ENCODE assay signal across 8 cellular contexts in genomic region chr9:101486693-101487442, GRCh38. TPM values are rescaled to one million over a fixed set of nuclear protein-coding genes. Genes with fewer than 3 reads are reported as not detected.
DNase-seq lines count a peak whose midpoint lies in the region; ATAC-seq, FAIRE-seq and TF ChIP-seq lines count a peak whose summit lies in the region.

No MANE protein-coding gene starts in this region.

- POLR2A ChIA-PET in activated CD4-positive, alpha-beta T cell treated with anti-CD3 and anti-CD28 coated beads, Interleukin-2, amount 10 ng/mL, durations not matched to agents 7 days and 5 days (lab: Charles Lee): no interaction called here

- no peak for FAIRE-seq in pancreas (lab: Jason Lieb, UNC)

- TF ChIP-seq CTCF in heart right ventricle (IDR thresholded peaks at IDR 0.05): peak in 6 of 9 donors; percentile 12 to 45 (median 26)
- TF ChIP-seq CTCF in pancreas (IDR thresholded peaks at IDR 0.05): no peak

- H3K9me3 Mint-ChIP-seq in activated CD4-positive, alpha-beta T cell treated with anti-CD3 and anti-CD28 coated beads, Interleukin-2, amount 10 ng/mL, durations not matched to agents 7 days and 5 days: no peaks in the 10 kb centered on the region

- H3K4me3 Mint-ChIP-seq in activated CD4-positive, alpha-beta T cell treated with anti-CD3 and anti-CD28 coated beads, Interleukin-2, amount 10 ng/mL, durations not matched to agents 7 days and 5 days: no peak overlapping the region

- H3K27me3 ChIP-seq in heart right ventricle (peaks cover 0 to 46% (median 0%) of the 10 kb centered on the region in 7 donors), pancreas (no peaks in the 10 kb centered on the region)

- no peaks in the 10 kb centered on the region for H3K36me3 Mint-ChIP-seq in activated CD4-positive, alpha-beta T cell treated with anti-CD3 and anti-CD28 coated beads, Interleukin-2, amount 10 ng/mL, durations not matched to agents 7 days and 5 days (ENCODE audit: low read depth)

- DNase-seq in GM03348 (ENCODE audit: low spot score): peak; percentile 62
- peak; percentile 85 for DNase-seq in NCI-H2107 treated with DMSO at 0.1 percent for 48 hours (lab: John Stamatoyannopoulos, UW; ENCODE audit: unreplicated experiment)
- DNase-seq in amniotic stem cell (lab: John Stamatoyannopoulos, UW): peak; percentile 67
- peak; percentile 36 to 60 for DNase-seq in heart right ventricle
- DNase-seq in pancreas: peak; percentile 61 to 89 (median 72)
- no peak for DNase-seq in activated CD4-positive, alpha-beta T cell treated with anti-CD3 and anti-CD28 coated beads, Interleukin-2, amount 10 ng/mL, durations not matched to agents 7 days and 5 days

- ATAC-seq in heart right ventricle (peak; percentile 81 to 95 (median 86)), pancreas (peak; percentile 84 to 90 (median 88)), GM19463 (IDR thresholded peaks at IDR 0.05; ENCODE audit: unreplicated experiment) (no peak), HG02870 (IDR thresholded peaks at IDR 0.05; ENCODE audit: unreplicated experiment) (no peak)

- H3K9me3 ChIP-seq in heart right ventricle (peaks cover 0 to under 1% (median 0%) of the 10 kb centered on the region in 11 donors), pancreas (no peaks in the 10 kb centered on the region)

- H3K27me3 Mint-ChIP-seq in activated CD4-positive, alpha-beta T cell treated with anti-CD3 and anti-CD28 coated beads, Interleukin-2, amount 10 ng/mL, durations not matched to agents 7 days and 5 days: peaks cover 60% of the 10 kb centered on the region

- CTCF ChIA-PET in activated CD4-positive, alpha-beta T cell treated with anti-CD3 and anti-CD28 coated beads, Interleukin-2, amount 10 ng/mL, durations not matched to agents 7 days and 5 days (lab: Charles Lee): no interaction called here

- H3K4me1 Mint-ChIP-seq in activated CD4-positive, alpha-beta T cell treated with anti-CD3 and anti-CD28 coated beads, Interleukin-2, amount 10 ng/mL, durations not matched to agents 7 days and 5 days: peaks cover 9% of the 10 kb centered on the region

- H3K4me3 ChIP-seq in heart right ventricle (peak overlapping the region; percentile 57 to 84 (median 74)), pancreas (peak overlapping the region; percentile 75 to 97 (median 84))

- intact Hi-C loops in heart right ventricle (cut with DNase I): no loop called here
- intact Hi-C loops in pancreas (cut with DNase I): no loop called here

- H3K36me3 ChIP-seq in heart right ventricle (no peaks in the 10 kb centered on the region), pancreas (no peaks in the 10 kb centered on the region)

- peak overlapping the region; percentile 87 to 96 (median 94) for H3K27ac ChIP-seq in heart right ventricle
- peak overlapping the region; percentile 90 to 98 (median 94) for H3K27ac ChIP-seq in pancreas

- 0% methylated on average over 53 of the region's 53 CpGs for WGBS in heart right ventricle, 2 donors
- 0% methylated on average over 53 of the region's 53 CpGs for WGBS in pancreas, 2 donors

- H3K27ac Mint-ChIP-seq in activated CD4-positive, alpha-beta T cell treated with anti-CD3 and anti-CD28 coated beads, Interleukin-2, amount 10 ng/mL, durations not matched to agents 7 days and 5 days: no peak overlapping the region

- peaks cover 0 to 49% (median 15%) of the 10 kb centered on the region in 9 donors for H3K4me1 ChIP-seq in heart right ventricle
- peaks cover 8 to 15% (median 13%) of the 10 kb centered on the region in 3 donors for H3K4me1 ChIP-seq in pancreas

RNA-seq across cellular contexts. Expression of gene RNF20, which starts 46.8 kb away (rescaled TPM):
- total RNA-seq in heart right ventricle (10 to 100 TPM; 39.1 to 64.4 (median 58.2) TPM), pancreas (10 to 100 TPM; 21.1 to 30.6 (median 27.1) TPM)
- polyA plus RNA-seq in heart right ventricle (10 to 100 TPM; 13.2 to 14.0 TPM), pancreas (10 to 100 TPM in 1 of 2 donors, 1 to 10 TPM in 1; 6.2 to 10.9 TPM)
- total RNA-seq in activated CD4-positive, alpha-beta T cell treated with anti-CD3 and anti-CD28 coated beads, Interleukin-2, amount 10 ng/mL, durations not matched to agents 7 days and 5 days: 10 to 100 TPM; 49.4 to 52.4 TPM

RNA-seq across cellular contexts. Expression of gene ALDOB, which starts 51.3 kb away (rescaled TPM):
- 1 to 10 TPM in 1 of 10 donors, under 1 TPM in 7, not detected in 2; 0.19 to 1.4 (median 0.46) TPM for total RNA-seq in heart right ventricle
- polyA plus RNA-seq in heart right ventricle: under 1 TPM; 0.17 to 0.44 TPM
- 100 to 1,000 TPM in 5 of 6 donors, 10 to 100 TPM in 1; 75.0 to 856 (median 264) TPM for total RNA-seq in pancreas
- 100 to 1,000 TPM; 301 to 593 TPM for polyA plus RNA-seq in pancreas
- not detected for total RNA-seq in activated CD4-positive, alpha-beta T cell treated with anti-CD3 and anti-CD28 coated beads, Interleukin-2, amount 10 ng/mL, durations not matched to agents 7 days and 5 days

Comparison
In these comparisons a context has a peak if more than half of its experiments do, and no peak if none do; other contexts are left out.
1. ATAC-seq: peak in heart right ventricle (8 of 8) and pancreas (4 of 4); none in GM19463 (single experiment) and HG02870 (single experiment).
2. CTCF ChIP-seq: peak in heart right ventricle (6 of 9); none in pancreas (0 of 4).
3. RNA of gene ALDOB, which starts 51.3 kb away (total RNA-seq): 75.0 to 856 TPM in pancreas; 0.19 to 1.4 TPM in heart right ventricle and not detected in activated CD4-positive, alpha-beta T cell treated with anti-CD3 and anti-CD28 coated beads, Interleukin-2, amount 10 ng/mL, durations not matched to agents 7 days and 5 days; every median in the first group is over 10 times any median in the second.